8 cellular contexts compared by ENCODE assay signal in genomic region chr4:139177888-139178609, GRCh38. TPM values are rescaled to one million over a fixed set of nuclear protein-coding genes. Genes with fewer than 3 reads are reported as not detected.
A peak's percentile ranks its signal among the peaks of the same experiment; 100 is the strongest.
DNase-seq lines count a peak whose midpoint lies in the region; ATAC-seq and TF ChIP-seq lines count a peak whose summit lies in the region.

No MANE protein-coding gene starts in this region.

- DNase-seq in D341Med (ENCODE audit: low spot score) (peak; percentile 95), NOMO-1 treated with dmso at 0.1 percent for 144 hours (lab: John Stamatoyannopoulos, UW; ENCODE audit: unreplicated experiment) (peak; percentile 91), endodermal cell (peak; percentile 98), midbrain (lab: John Stamatoyannopoulos, UW) (peak; percentile 93)
- peak; percentile 73 for DNase-seq in activated CD8-positive, alpha-beta memory T cell treated with anti-CD3 and anti-CD28 coated beads, Interleukin-2, amount 50 U/mL, for 24 hours (ENCODE audit: extremely low read depth)
- peak; percentile 81 to 86 for DNase-seq in stimulated activated CD8-positive, alpha-beta memory T cell treated with anti-CD3 and anti-CD28 coated beads, Interleukin-15, amount 100 ng/mL, for 48 hours (ENCODE audit: low read depth in 2 of 2)

- H3K4me1 Mint-ChIP-seq in endodermal cell: peaks cover 21% of the 10 kb centered on the region

- no peaks in the 10 kb centered on the region for H3K27me3 Mint-ChIP-seq in endodermal cell (ENCODE audit: insufficient read depth)

- H3K4me1 ChIP-seq in HUES48 (ENCODE audit: control insufficient read depth, insufficient read depth, low read length) (peaks cover 21% of the 10 kb centered on the region), endodermal cell (ENCODE audit: control insufficient read depth, insufficient read depth, low read length) (no peaks in the 10 kb centered on the region)

- peak; percentile 62 for ATAC-seq in GM21447 (IDR thresholded peaks at IDR 0.05; ENCODE audit: unreplicated experiment)

- H3K27me3 ChIP-seq in HUES48 (ENCODE audit: control insufficient read depth, insufficient read depth, low read length) (peaks cover 14% of the 10 kb centered on the region), endodermal cell (ENCODE audit: control insufficient read depth, insufficient read depth, low read length, poor library complexity, severe bottlenecking) (no peaks in the 10 kb centered on the region)

- peak overlapping the region; percentile 97 for H3K27ac Mint-ChIP-seq in endodermal cell

- H3K36me3 Mint-ChIP-seq in endodermal cell (ENCODE audit: low read depth): no peaks in the 10 kb centered on the region

- H3K9ac ChIP-seq in HUES48 (ENCODE audit: low read depth, low read length) (peak overlapping the region; percentile 84), endodermal cell (ENCODE audit: extremely low read depth, low read length, poor library complexity, severe bottlenecking) (peak overlapping the region; percentile 98)

- H3K36me3 ChIP-seq in HUES48 (ENCODE audit: control insufficient read depth, insufficient read depth, low read length) (no peaks in the 10 kb centered on the region), endodermal cell (ENCODE audit: control insufficient read depth, insufficient read depth, low read length) (no peaks in the 10 kb centered on the region)

- no peak for TF ChIP-seq CTCF in endodermal cell (conservative IDR thresholded peaks at IDR 0.05)

- H3K27ac ChIP-seq in HUES48 (ENCODE audit: low read depth, low read length): peak overlapping the region; percentile 95
- peak overlapping the region; percentile 97 for H3K27ac ChIP-seq in endodermal cell (ENCODE audit: low read depth, low read length)

- peak overlapping the region; percentile 99 for H3K4me3 ChIP-seq in HUES48 (ENCODE audit: low read depth, low read length)
- H3K4me3 ChIP-seq in endodermal cell (ENCODE audit: low read length): peak overlapping the region; percentile 84

- 0% methylated on average over 19 to 66 of the region's 66 CpGs for WGBS in endodermal cell (ENCODE audit: insufficient coverage in 1 of 2, insufficient read length in 1 of 2), 2 experiments

- no peaks in the 10 kb centered on the region for H3K9me3 Mint-ChIP-seq in endodermal cell

- H3K9me3 ChIP-seq in HUES48 (ENCODE audit: control insufficient read depth, insufficient read depth, low read length) (no peaks in the 10 kb centered on the region), endodermal cell (ENCODE audit: control insufficient read depth, low read length) (no peaks in the 10 kb centered on the region)

- H3K4me3 Mint-ChIP-seq in endodermal cell: peak overlapping the region; percentile 94

RNA-seq across cellular contexts. Expression of gene ELF2, which starts 1.0 kb away (rescaled TPM):
- 10 to 100 TPM; 47.6 to 53.9 TPM for total RNA-seq in endodermal cell
- polyA plus RNA-seq in endodermal cell (2013, experiment 1 of 2): 30.9 TPM
- polyA plus RNA-seq in endodermal cell (2013, experiment 2 of 2): 31.2 TPM

Comparison
In these comparisons a context has a peak if more than half of its experiments do, and no peak if none do; other contexts are left out.
1. Peak in every context shown above with its lines: DNase-seq, ATAC-seq, H3K4me3 ChIP-seq and H3K27ac ChIP-seq.